22 cellular contexts compared by ENCODE assay signal in the genomic region with DNA sequence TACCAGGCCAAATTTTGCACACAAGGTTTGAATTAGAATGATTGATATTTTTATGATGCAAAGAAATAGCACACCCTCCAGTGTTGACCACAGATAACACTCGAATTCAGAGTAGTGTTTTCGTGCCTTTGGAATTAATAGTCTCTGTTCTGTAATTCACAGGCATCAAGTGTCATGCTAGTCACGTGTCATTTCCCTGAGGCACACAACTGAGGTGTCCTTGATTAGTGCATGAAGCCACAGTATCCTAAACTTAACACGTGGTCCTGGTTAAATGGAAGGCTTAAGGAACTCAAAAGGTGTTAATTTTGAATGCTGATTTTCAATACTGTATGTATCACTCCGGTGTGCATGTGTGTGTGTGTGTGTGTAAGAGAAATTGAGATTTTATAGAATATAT.
"Had no signal": no experiment of that assay in that cellular context is flagged by ENCODE, and none has a peak within 500 bp of the region (broad histone marks: within the 10 kb centered on the region; RNA-seq: fewer than 3 reads in every experiment).

No MANE protein-coding gene starts in this region.

- ATAC-seq: Panc1, PC-3, T-cell had no signal

- H3K4me3 ChIP-seq: MG63 had no signal

- H3K4me2 ChIP-seq: SK-N-SH had no signal

- DNase-seq: IMR-90; Karpas-422; KG1; MG63; NCI-H1092; NCI-H1105 treated with DMSO at 0.1 percent for 48 hours; NCI-H1417 treated with DMSO at 0.1 percent for 48 hours; NCI-H146; NCI-H1694 treated with DMSO at 0.1 percent for 48 hours; NCI-H1930; NCI-H2081; NCI-H2171; NCI-H524; NCI-H526 treated with DMSO at 0.1 percent for 48 hours; NK-92 treated with Interleukin-12 subunit alpha and Interleukin-12 subunit beta, amount 100 ng/mL, for 24 hours; PC-3; SHP77; SK-N-SH; SW 1271; T-cell had no signal

- H3K27ac ChIP-seq: RWPE1 had no signal

- H3K9me3 ChIP-seq: MG63, SK-N-SH had no signal
